ENCODE assay signal across 8 cellular contexts in genomic region chr5:31531543-31531887, GRCh38. TPM values are rescaled to one million over a fixed set of nuclear protein-coding genes. Genes with fewer than 3 reads are reported as not detected.
DNase-seq lines count a peak whose midpoint lies in the region; ATAC-seq and TF ChIP-seq lines count a peak whose summit lies in the region.

No MANE protein-coding gene starts in this region.

- peak overlapping the region; percentile 99 for H3K4me3 Mint-ChIP-seq in activated T-cell treated with anti-CD3 and anti-CD28 coated beads, Interleukin-2, amount 50 U/mL, for 4 hours

- DNase-seq in SIG-M5 treated with dmso at 0.1 percent for 504 hours (lab: John Stamatoyannopoulos, UW; ENCODE audit: unreplicated experiment) (peak; percentile 58), SIG-M5 (lab: John Stamatoyannopoulos, UW) (no peak), HEK293T (ENCODE audit: extremely low spot score) (peak; percentile 33), MG63 (peak; percentile 30), foreskin keratinocyte (peak in 1 of 2 donors; percentile 25), ovary (peak in 2 of 5 donors; percentile 8 to 39), NCI-H1417 treated with DMSO at 0.1 percent for 48 hours (lab: John Stamatoyannopoulos, UW) (no peak)
- DNase-seq in activated T-cell treated with anti-CD3 and anti-CD28 coated beads, Interleukin-2, amount 50 U/mL, for 4 hours = peak; percentile 10

- POLR2A ChIA-PET in HEK293T (lab: Yijun Ruan, JAX) = interaction anchor here (0.8 to 2.2 kb wide), 9 partner anchors 9 to 107 kb away, joined by 3 to 23 read pairs (median 6); partner anchors contain the start of gene PDZD2

- no peaks in the 10 kb centered on the region for H3K27me3 Mint-ChIP-seq in activated T-cell treated with anti-CD3 and anti-CD28 coated beads, Interleukin-2, amount 50 U/mL, for 4 hours (ENCODE audit: low read depth)

- WGBS in ovary, 3 donors = 0% methylated on average over 13 of the region's 13 CpGs

- H3K27me3 ChIP-seq in MG63 (no peaks in the 10 kb centered on the region), foreskin keratinocyte (no peaks in the 10 kb centered on the region), ovary (no peaks in the 10 kb centered on the region)

- no peaks in the 10 kb centered on the region for H3K9me3 Mint-ChIP-seq in activated T-cell treated with anti-CD3 and anti-CD28 coated beads, Interleukin-2, amount 50 U/mL, for 4 hours

- H3K27ac ChIP-seq in foreskin keratinocyte (peak overlapping the region; percentile 12), ovary (no peak overlapping the region)

- H3K9me3 ChIP-seq in MG63 = no peaks in the 10 kb centered on the region
- no peaks in the 10 kb centered on the region for H3K9me3 ChIP-seq in ovary

- H3K4me1 ChIP-seq in foreskin keratinocyte (no peaks in the 10 kb centered on the region), ovary (ENCODE audit: insufficient read depth) (peaks cover 11% of the 10 kb centered on the region)

- H3K4me3 ChIP-seq in MG63 (peak overlapping the region; percentile 91), ovary (peak overlapping the region; percentile 90)

- peaks cover 41% of the 10 kb centered on the region for H3K36me3 Mint-ChIP-seq in activated T-cell treated with anti-CD3 and anti-CD28 coated beads, Interleukin-2, amount 50 U/mL, for 4 hours (ENCODE audit: insufficient read depth)

- H3K4me1 Mint-ChIP-seq in activated T-cell treated with anti-CD3 and anti-CD28 coated beads, Interleukin-2, amount 50 U/mL, for 4 hours (ENCODE audit: low read depth) = peaks cover 52% of the 10 kb centered on the region

- TF ChIP-seq POLR2A in ovary (IDR thresholded peaks at IDR 0.05) = no peak

- ATAC-seq in activated T-cell treated with anti-CD3 and anti-CD28 coated beads, Interleukin-2, amount 50 U/mL, for 4 hours = peak; percentile 25 to 43
- peak; percentile 50 for ATAC-seq in foreskin keratinocyte

- TF ChIP-seq EP300 in ovary (IDR thresholded peaks at IDR 0.05) = no peak

- H3K36me3 ChIP-seq in MG63 (peaks cover 54% of the 10 kb centered on the region), ovary (no peaks in the 10 kb centered on the region)

- intact Hi-C loops in ovary (cut with DNase I) = no loop called here

- CTCF ChIA-PET in HEK293T (lab: Yijun Ruan, JAX) = interaction anchor here (0.6 to 1.4 kb wide), 3 partner anchors 9 to 942 kb away, joined by 3 to 5 read pairs (median 4); no protein-coding TSS in a partner anchor

- no peak for TF ChIP-seq CTCF in foreskin keratinocyte (conservative IDR thresholded peaks at IDR 0.05)
- TF ChIP-seq CTCF in ovary (IDR thresholded peaks at IDR 0.05) = no peak

TF ChIP-seq in HEK293T, 16 proteins besides CTCF, POLR2A, EP300 and RAD21:
- no peak for TF ChIP-seq FOXK2 (IDR thresholded peaks at IDR 0.05)
- no peak for TF ChIP-seq TARDBP (IDR thresholded peaks at IDR 0.05)
- TF ChIP-seq ARNT (IDR thresholded peaks at IDR 0.05) = no peak
- no peak for TF ChIP-seq FOXA1 (IDR thresholded peaks at IDR 0.05)
- TF ChIP-seq CTBP1 (IDR thresholded peaks at IDR 0.05; ENCODE audit: borderline replicate concordance) = no peak
- TF ChIP-seq HDGF (IDR thresholded peaks at IDR 0.05; ENCODE audit: borderline replicate concordance) = no peak
- TF ChIP-seq L3MBTL2 (conservative IDR thresholded peaks at IDR 0.05) = 0 out of 2 replicates have a peak, but pooled peaks have one; percentile 11

RNA-seq across cellular contexts. Expression of gene DROSHA, which starts 0.4 kb away (rescaled TPM):
- total RNA-seq in MG63 (2014; rRNA removed; shearing (Covaris generic); ENCODE audit: low replicate concordance) = 47.1 and 79.5 TPM in 2 replicates
- total RNA-seq in activated T-cell treated with anti-CD3 and anti-CD28 coated beads, Interleukin-2, amount 50 U/mL, for 4 hours = 10 to 100 TPM; 47.7 to 60.8 (median 55.8) TPM
- 63.4 and 63.9 TPM in 2 replicates for total RNA-seq in foreskin keratinocyte
- 53.6 and 58.6 TPM in 2 replicates for polyA plus RNA-seq in foreskin keratinocyte
- total RNA-seq in ovary = 10 to 100 TPM; 30.5 to 75.1 (median 50.3) TPM
- 10 to 100 TPM; 33.1 to 75.7 TPM for polyA plus RNA-seq in ovary

RNA-seq across cellular contexts. Expression of gene C5orf22, which starts 0.6 kb away (rescaled TPM):
- 2.9 and 3.5 TPM in 2 replicates for total RNA-seq in MG63 (2014; rRNA removed; shearing (Covaris generic); ENCODE audit: low replicate concordance)
- 10 to 100 TPM; 34.7 to 37.7 (median 37.2) TPM for total RNA-seq in activated T-cell treated with anti-CD3 and anti-CD28 coated beads, Interleukin-2, amount 50 U/mL, for 4 hours
- total RNA-seq in foreskin keratinocyte = 19.2 and 21.3 TPM in 2 replicates
- polyA plus RNA-seq in foreskin keratinocyte = 7.3 and 8.2 TPM in 2 replicates
- total RNA-seq in ovary = 10 to 100 TPM in 5 of 7 donors, 1 to 10 TPM in 2; 5.1 to 20.8 (median 15.2) TPM
- 10 to 100 TPM in 1 of 2 donors, 1 to 10 TPM in 1; 6.9 to 16.9 TPM for polyA plus RNA-seq in ovary

Comparison
In these comparisons a context has a peak if more than half of its experiments do, and no peak if none do; other contexts are left out.
1. DNase-seq: peak in SIG-M5 treated with dmso at 0.1 percent for 504 hours (single experiment), HEK293T (single experiment), MG63 (single experiment) and activated T-cell treated with anti-CD3 and anti-CD28 coated beads, Interleukin-2, amount 50 U/mL, for 4 hours (single experiment); none in SIG-M5 (single experiment) and NCI-H1417 treated with DMSO at 0.1 percent for 48 hours (single experiment).